In genomic region chr10:30671011-30671616, GRCh38 we compare ENCODE assay signal across 8 cellular contexts. TPM values are rescaled to one million over a fixed set of nuclear protein-coding genes. Genes with fewer than 3 reads are reported as not detected.
DNase-seq lines count a peak whose midpoint lies in the region; ATAC-seq, FAIRE-seq and TF ChIP-seq lines count a peak whose summit lies in the region.

No MANE protein-coding gene starts in this region.

- intact Hi-C loops in K562 (cut with micrococcal nuclease), result no loop called here
- intact Hi-C loops in spleen (cut with DNase I; ENCODE audit: low total_unique reads), result no loop called here

- peak; percentile 88 for FAIRE-seq in K562 (lab: Jason Lieb, UNC)

- peaks cover 5 to 9% of the 10 kb centered on the region in 2 donors for H3K4me1 Mint-ChIP-seq in immature natural killer cell

- no peaks in the 10 kb centered on the region for H3K9me3 Mint-ChIP-seq in immature natural killer cell

- no TSS peak for BruUV-seq in K562 (replicated peaks; lab: Mats Ljungman, UMichigan)

- CTCF ChIA-PET in K562 (lab: Yijun Ruan, JAX; ENCODE audit: low intra/inter-chr PET ratio), result interaction anchor here (0.7 to 1.7 kb wide), 3 partner anchors 25 to 1137 kb away, joined by 3 to 5 read pairs (median 3); no protein-coding TSS in a partner anchor

- peak overlapping the region; percentile 47 to 82 (median 78) for H3K4me3 Mint-ChIP-seq in immature natural killer cell

- H3K4me1 ChIP-seq in K562 (replicated peaks in 1 of 2; ENCODE audit: control insufficient read depth in 2 of 2, insufficient read depth in 2 of 2, low read length in 2 of 2), result no peaks in the 10 kb centered on the region; a peak in 1 of 5 replicates
- peaks cover 0 to 14% (median 7%) of the 10 kb centered on the region in 6 donors for H3K4me1 ChIP-seq in spleen

- peak; percentile 61 for TF ChIP-seq RAD21 in Ishikawa (IDR thresholded peaks at IDR 0.05; ENCODE audit: low read depth)
- peak; percentile 46 to 71; a peak in 3 of 4 replicates for TF ChIP-seq RAD21 in K562 (CRISPR knock-in tag; conservative IDR thresholded peaks at IDR 0.05 in 1 of 2, IDR thresholded peaks at IDR 0.05 in 1 of 2)

- H3K36me3 Mint-ChIP-seq in immature natural killer cell, result no peaks in the 10 kb centered on the region

- no peaks in the 10 kb centered on the region for H4K20me1 ChIP-seq in K562 (replicated peaks; ENCODE audit: control insufficient read depth, insufficient read depth, low read length)

- ATAC-seq in K562, result peak; percentile 84
- ATAC-seq in GM19035 (IDR thresholded peaks at IDR 0.05; ENCODE audit: unreplicated experiment), result no peak

- TF ChIP-seq EP300 in Ishikawa (IDR thresholded peaks at IDR 0.05; ENCODE audit: borderline replicate concordance) (no peak), K562 (IDR thresholded peaks at IDR 0.05; ENCODE audit: low read length) (no peak)

- peak; percentile 64 to 74 (median 69) for TF ChIP-seq CTCF in K562 (IDR thresholded peaks at IDR 0.05 in 2 of 3, conservative IDR thresholded peaks at IDR 0.05 in 1 of 3; ENCODE audit: insufficient read depth in 2 of 3, low read depth in 1 of 3, low read length in 3 of 3)
- peak in 10 of 11 experiments; percentile 40 to 82 (median 73) for TF ChIP-seq CTCF in spleen (IDR thresholded peaks at IDR 0.05 in 8 of 11, conservative IDR thresholded peaks at IDR 0.05 in 3 of 11)

- H3K9me3 ChIP-seq in K562 (replicated peaks; ENCODE audit: control insufficient read depth, insufficient read depth, low read depth, low read length), result no peaks in the 10 kb centered on the region
- H3K9me3 ChIP-seq in spleen, result no peaks in the 10 kb centered on the region

- no peak overlapping the region for H3K4me2 ChIP-seq in K562 (ENCODE audit: insufficient read depth, low read length)

- POLR2A ChIA-PET in K562 (lab: Yijun Ruan, JAX), result no interaction called here

- TF ChIP-seq POLR2A in K562 (conservative IDR thresholded peaks at IDR 0.05), result no peak
- no peak for TF ChIP-seq POLR2A in spleen (IDR thresholded peaks at IDR 0.05)

- peak; percentile 16 for DNase-seq in stimulated activated CD8-positive, alpha-beta memory T cell treated with anti-CD3 and anti-CD28 coated beads, Interleukin-12 subunit alpha, Interleukin-12 subunit beta, amount 100 ng/mL, for 1 hour (ENCODE audit: low read depth)
- no peak for DNase-seq in stimulated activated CD8-positive, alpha-beta memory T cell treated with anti-CD3 and anti-CD28 coated beads, Interleukin-4, amount 100 ng/mL, for 48 hours
- DNase-seq in OCI-M2 (lab: John Stamatoyannopoulos, UW; ENCODE audit: unreplicated experiment) (peak; percentile 21), K562 (ENCODE audit: extremely low read depth in 1 of 4, low spot score in 3 of 4) (peak; percentile 20 to 79 (median 46)), immature natural killer cell (peak; percentile 23 to 43 (median 38)), spleen (no peak)

- H3K27ac ChIP-seq in K562 (ENCODE audit: extremely low read depth, low read depth, low read length) (no peak overlapping the region), spleen (no peak overlapping the region)

- in situ Hi-C loops in K562 (cut with MboI), result no loop called here

- H2AFZ ChIP-seq in K562 (ENCODE audit: low read depth, low read length), result no peak overlapping the region; the same call in 1 of the 2 replicates

- H3K4me3 ChIP-seq in K562 (no peak overlapping the region), spleen (peak overlapping the region in 2 of 8 donors; percentile 27 to 51)

- no peaks in the 10 kb centered on the region for H3K36me3 ChIP-seq in K562 (ENCODE audit: control insufficient read depth, insufficient read depth, low read length)
- no peaks in the 10 kb centered on the region for H3K36me3 ChIP-seq in spleen

- no peak overlapping the region for H3K27ac Mint-ChIP-seq in immature natural killer cell

- no peaks in the 10 kb centered on the region for H3K79me2 ChIP-seq in K562 (ENCODE audit: control insufficient read depth, insufficient read depth, low read length)

- H3K27me3 ChIP-seq in K562 (ENCODE audit: control insufficient read depth in 2 of 2, insufficient read depth in 2 of 2, low read length in 2 of 2) (peaks cover 15 to 34% of the 10 kb centered on the region in 2 experiments; a peak in 4 of 5 replicates), spleen (replicated peaks in 1 of 7) (peaks cover 0 to 7% (median 0%) of the 10 kb centered on the region in 7 donors)

- 12% methylated on average over 11 of the region's 11 CpGs for WGBS in K562 (ENCODE audit: insufficient coverage, low coverage, missing lambda C conversion rate)
- WGBS in spleen, 5 donors, result 32 to 37% (median 36%) methylated on average over 11 of the region's 11 CpGs

- no peaks in the 10 kb centered on the region for H3K9me1 ChIP-seq in K562 (ENCODE audit: control insufficient read depth, insufficient read depth, low read length)

- H3K27me3 Mint-ChIP-seq in immature natural killer cell (ENCODE audit: low read depth in 3 of 3), result peaks cover 2 to 11% (median 5%) of the 10 kb centered on the region in 3 donors

- H3K9ac ChIP-seq in K562 (ENCODE audit: insufficient read depth in 1 of 2, low read depth in 2 of 2, low read length in 2 of 2), result no peak overlapping the region

TF ChIP-seq in Ishikawa, 13 proteins besides CTCF, POLR2A, EP300 and RAD21:
- TF ChIP-seq CREB1 (IDR thresholded peaks at IDR 0.05; ENCODE audit: low read depth), result no peak
- TF ChIP-seq EGR1 (IDR thresholded peaks at IDR 0.05), result no peak
- TF ChIP-seq NFIC (IDR thresholded peaks at IDR 0.05), result no peak

TF ChIP-seq in K562, 482 proteins besides CTCF, POLR2A, EP300 and RAD21:
- no peak for TF ChIP-seq CREM (IDR thresholded peaks at IDR 0.05; ENCODE audit: low read depth)
- TF ChIP-seq TAF1 (IDR thresholded peaks at IDR 0.05; ENCODE audit: control insufficient read depth, extremely low read depth, insufficient read depth, low read length, severe bottlenecking), result no peak
- TF ChIP-seq SMC3 (conservative IDR thresholded peaks at IDR 0.05; ENCODE audit: insufficient read depth, low read depth, low read length), result 0 out of 2 replicates have a peak, but pooled peaks have one; percentile 13
- TF ChIP-seq C11orf30 (IDR thresholded peaks at IDR 0.05; ENCODE audit: low read depth), result 0 out of 2 replicates have a peak, but pooled peaks have one; percentile 9
- TF ChIP-seq HMG20B (CRISPR knock-in tag; IDR thresholded peaks at IDR 0.05), result no peak
- TF ChIP-seq ZNF384 (IDR thresholded peaks at IDR 0.05; ENCODE audit: low read depth, low read length), result peak; percentile 52

RNA-seq across cellular contexts. Expression of gene LYZL2, which starts 41.6 kb away (rescaled TPM):
- total RNA-seq in K562 (2011; cell fraction: chromatin; rRNA removed; ENCODE audit: low replicate concordance), result not detected in 2 replicates
- not detected in 2 replicates for total RNA-seq in K562 (2011; cell fraction: nucleolus; rRNA removed)
- not detected in 2 replicates for total RNA-seq in K562 (2011; cell fraction: nucleoplasm; rRNA removed)
- total RNA-seq in K562 (2014; rRNA removed) (not detected in 2 replicates), K562 (2014; rRNA removed; fragmentation: Illumina TruSeq; extraction: Trizol) (not detected in 2 replicates), K562 (2015; rRNA removed; fragmentation: Illumina TruSeq; extraction: Trizol) (not detected in 2 replicates), K562 (2021) (not detected in 2 replicates), spleen (not detected)
- polyA plus RNA-seq in K562 (2011; rRNA removed) (not detected in 2 replicates), K562 (2014; fragmentation: Illumina TruSeq; extraction: Trizol) (not detected in 2 replicates), K562 (2014; fragmentation: Nextera tagmentation; extraction: Ambion mirVana) (not detected), K562 (2014; rRNA removed) (not detected in 2 replicates), immature natural killer cell (not detected), spleen (not detected)
- not detected in 2 replicates for polyA plus RNA-seq in K562 (2011; cell fraction: cytosol; rRNA removed)
- polyA plus RNA-seq in K562 (2011; cell fraction: nucleus; rRNA removed), result not detected in 2 replicates
- not detected in 2 replicates for polyA plus RNA-seq in K562 (2012)
- polyA minus RNA-seq in K562 (2011; rRNA and poly(A)+ RNA removed), result not detected in 2 replicates
- polyA minus RNA-seq in K562 (2011; cell fraction: cytosol; rRNA and poly(A)+ RNA removed), result not detected in 2 replicates
- not detected in 2 replicates for polyA minus RNA-seq in K562 (2011; cell fraction: nucleus; rRNA and poly(A)+ RNA removed)

Comparison
In these comparisons a context has a peak if more than half of its experiments do, and no peak if none do; other contexts are left out.
1. DNase-seq: peak in stimulated activated CD8-positive, alpha-beta memory T cell treated with anti-CD3 and anti-CD28 coated beads, Interleukin-12 subunit alpha, Interleukin-12 subunit beta, amount 100 ng/mL, for 1 hour (single experiment), OCI-M2 (single experiment), K562 (4 of 4) and immature natural killer cell (3 of 3); none in stimulated activated CD8-positive, alpha-beta memory T cell treated with anti-CD3 and anti-CD28 coated beads, Interleukin-4, amount 100 ng/mL, for 48 hours (single experiment) and spleen (single experiment).